Comparison of ENCODE assay signal across 1 cellular context in genomic region chr6:158023597-158023939, GRCh38.
TF ChIP-seq lines count a peak whose summit lies in the region.

No MANE protein-coding gene starts in this region.

TF ChIP-seq in A549, 52 proteins besides CTCF, POLR2A, EP300 and RAD21 (continued from another document):
- TF ChIP-seq PHF8 (IDR thresholded peaks at IDR 0.05; ENCODE audit: borderline replicate concordance, low read depth): no peak
- TF ChIP-seq KDM1A (IDR thresholded peaks at IDR 0.05; ENCODE audit: low read depth): no peak
- no peak for TF ChIP-seq HOXA7 (CRISPR knock-in tag; IDR thresholded peaks at IDR 0.05)
- no peak for TF ChIP-seq PBX3 (IDR thresholded peaks at IDR 0.05)
- no peak for TF ChIP-seq HMGXB4 (CRISPR knock-in tag; IDR thresholded peaks at IDR 0.05; ENCODE audit: borderline replicate concordance)
- TF ChIP-seq USF2 (IDR thresholded peaks at IDR 0.05): no peak
TF ChIP-seq in A549: peak in this region for 0.
